ENCODE assay signal across 37 cellular contexts in the genomic region with DNA sequence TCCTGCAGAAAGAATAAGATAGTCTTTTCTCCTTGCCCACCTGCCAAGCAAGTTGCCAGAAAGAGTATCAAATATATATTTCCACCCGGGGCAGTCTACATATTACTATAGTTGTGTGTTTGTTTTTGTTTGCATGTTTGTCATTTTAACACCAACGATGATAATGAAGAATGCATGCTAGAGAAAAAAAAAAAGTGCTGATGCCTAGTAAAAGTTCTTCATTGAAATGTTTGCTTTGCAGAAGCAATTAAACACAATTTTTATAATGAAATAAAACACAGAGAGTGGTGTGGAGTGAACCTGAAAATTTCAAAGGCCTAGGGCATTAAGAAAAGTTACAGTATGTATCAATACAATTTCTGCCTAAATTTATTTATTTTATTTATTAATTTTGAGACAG.
"Had no signal": no experiment of that assay in that cellular context is flagged by ENCODE, and none has a peak within 500 bp of the region (broad histone marks: within the 10 kb centered on the region; RNA-seq: fewer than 3 reads in every experiment).

No MANE protein-coding gene starts in this region.

- H3K27me3 Mint-ChIP-seq: activated B cell treated with CpG ODN at 0.5 μM for 24 hours; activated CD4-positive, alpha-beta memory T cell treated with anti-CD3 and anti-CD28 coated beads for 36 hours; activated CD4-positive, alpha-beta T cell treated with anti-CD3 and anti-CD28 coated beads, Interleukin-2, amount 10 ng/mL, durations not matched to agents 24 days and 14 days; activated CD8-positive, alpha-beta T cell treated with anti-CD3 and anti-CD28 coated beads for 36 hours; activated naive CD8-positive, alpha-beta T cell treated with anti-CD3 and anti-CD28 coated beads for 36 hours; activated T-helper 17 cell treated with anti-CD3 and anti-CD28 coated beads, Interleukin-2, amount 50 U/mL, for 72 hours had no signal

- FAIRE-seq: astrocyte, TTC549 had no signal

- ATAC-seq: activated CD8-positive, alpha-beta T cell treated with anti-CD3 and anti-CD28 coated beads for 36 hours; activated naive CD4-positive, alpha-beta T cell treated with anti-CD3 and anti-CD28 coated beads, Interleukin-2, amount 50 U/mL, for 72 hours; activated T-cell treated with anti-CD3 and anti-CD28 coated beads, Interleukin-2, amount 50 U/mL, for 4 hours; activated T-cell treated with anti-CD3 and anti-CD28 coated beads, Interleukin-2, amount 50 U/mL, for 72 hours; activated T-helper 17 cell treated with anti-CD3 and anti-CD28 coated beads, Interleukin-2, amount 50 U/mL, for 72 hours; body of pancreas had no signal

- H3K9me3 Mint-ChIP-seq: activated B cell treated with CpG ODN at 0.5 μM for 24 hours; activated CD4-positive, alpha-beta memory T cell treated with anti-CD3 and anti-CD28 coated beads for 36 hours; activated CD4-positive, alpha-beta T cell treated with anti-CD3 and anti-CD28 coated beads, Interleukin-2, amount 10 ng/mL, durations not matched to agents 24 days and 14 days; activated CD8-positive, alpha-beta T cell treated with anti-CD3 and anti-CD28 coated beads for 36 hours; activated naive CD4-positive, alpha-beta T cell treated with anti-CD3 and anti-CD28 coated beads for 36 hours; activated naive CD4-positive, alpha-beta T cell treated with anti-CD3 and anti-CD28 coated beads, Interleukin-2, amount 50 U/mL, for 72 hours; activated naive CD8-positive, alpha-beta T cell treated with anti-CD3 and anti-CD28 coated beads for 36 hours; activated T-cell treated with anti-CD3 and anti-CD28 coated beads, Interleukin-2, amount 50 U/mL, for 4 hours; activated T-helper 1 cell treated with anti-CD3 and anti-CD28 coated beads, Interleukin-12 subunit alpha, Interleukin-12 subunit beta, Interleukin-2, Interleukin-4 antibody, amounts not matched to agents 30 ng/mL and 10 ng/mL and 1 ng/mL, durations not matched to agents 14 hours and 24 hours and 36 hours; activated T-helper 17 cell treated with anti-CD3 and anti-CD28 coated beads, Interleukin-2, amount 50 U/mL, for 72 hours; T-helper 1 cell treated with Interleukin-12 subunit alpha and Interleukin-12 subunit beta and Interleukin-4 antibody, amounts not matched to agents 30 μg/mL and 1 μg/mL, for 36 hours; T-helper 2 cell treated with Interferon-gamma antibody and Interleukin-4, amounts not matched to agents 5 μg/mL and 100 μg/mL, for 36 hours had no signal

- H3K4me3 ChIP-seq: adrenal gland, body of pancreas, breast epithelium had no signal

- H3K4me3 Mint-ChIP-seq: activated B cell treated with CpG ODN at 0.5 μM for 24 hours; activated CD4-positive, alpha-beta memory T cell treated with anti-CD3 and anti-CD28 coated beads for 36 hours; activated CD4-positive, alpha-beta T cell treated with anti-CD3 and anti-CD28 coated beads, Interleukin-2, amount 10 ng/mL, durations not matched to agents 24 days and 14 days; activated CD8-positive, alpha-beta T cell treated with anti-CD3 and anti-CD28 coated beads for 36 hours; activated naive CD4-positive, alpha-beta T cell treated with anti-CD3 and anti-CD28 coated beads for 36 hours; activated naive CD8-positive, alpha-beta T cell treated with anti-CD3 and anti-CD28 coated beads for 36 hours; activated T-cell treated with anti-CD3 and anti-CD28 coated beads, Interleukin-2, amount 50 U/mL, for 4 hours; activated T-cell treated with anti-CD3 and anti-CD28 coated beads, Interleukin-2, amount 50 U/mL, for 72 hours; activated T-helper 1 cell treated with anti-CD3 and anti-CD28 coated beads, Interleukin-12 subunit alpha, Interleukin-12 subunit beta, Interleukin-2, Interleukin-4 antibody, amounts not matched to agents 30 ng/mL and 10 ng/mL and 1 ng/mL, durations not matched to agents 14 hours and 24 hours and 36 hours; activated T-helper 17 cell treated with anti-CD3 and anti-CD28 coated beads, Interleukin-2, amount 50 U/mL, for 72 hours; T-helper 1 cell treated with Interleukin-12 subunit alpha and Interleukin-12 subunit beta and Interleukin-4 antibody, amounts not matched to agents 30 μg/mL and 1 μg/mL, for 36 hours; T-helper 2 cell treated with Interferon-gamma antibody and Interleukin-4, amounts not matched to agents 5 μg/mL and 100 μg/mL, for 36 hours had no signal

- H3K9me3 ChIP-seq: adrenal gland, body of pancreas, breast epithelium had no signal

- H3K27ac ChIP-seq: adrenal gland, body of pancreas, brain microvascular endothelial cell, breast epithelium, VCaP had no signal

- DNase-seq: activated B cell treated with CpG ODN at 0.5 μM for 24 hours; activated CD4-positive, alpha-beta memory T cell treated with anti-CD3 and anti-CD28 coated beads for 36 hours; activated CD4-positive, alpha-beta T cell treated with anti-CD3 and anti-CD28 coated beads for 4 hours; activated CD4-positive, alpha-beta T cell treated with anti-CD3 and anti-CD28 coated beads, Interleukin-2, amount 10 ng/mL, durations not matched to agents 24 days and 14 days; activated CD4-positive, alpha-beta T cell treated with anti-CD3 and anti-CD28 coated beads, Interleukin-2, amount 50 U/mL, for 1 hour; activated CD4-positive, alpha-beta T cell treated with anti-CD3 and anti-CD28 coated beads, Interleukin-2, amount 50 U/mL, for 4 hours; activated CD4-positive, CD25-positive, alpha-beta regulatory T cell treated with anti-CD3 and anti-CD28 coated beads, Interleukin-2, amount 50 U/mL, for 72 hours; activated CD8-positive, alpha-beta memory T cell treated with anti-CD3 and anti-CD28 coated beads, Interleukin-2, amount 50 U/mL, for 4 hours; activated CD8-positive, alpha-beta T cell treated with anti-CD3 and anti-CD28 coated beads for 36 hours; activated effector memory CD4-positive, alpha-beta T cell treated with anti-CD3 and anti-CD28 coated beads, Interleukin-2, amount 50 U/mL, for 16 hours; activated gamma-delta T cell treated with Interleukin-2 at 50 U/mL for 16 hours; activated naive CD4-positive, alpha-beta T cell; activated naive CD4-positive, alpha-beta T cell treated with anti-CD3 and anti-CD28 coated beads for 36 hours; activated naive CD4-positive, alpha-beta T cell treated with anti-CD3 and anti-CD28 coated beads, Interleukin-2, amount 50 U/mL, for 16 hours; activated naive CD8-positive, alpha-beta T cell treated with anti-CD3 and anti-CD28 coated beads for 36 hours; activated T-cell treated with anti-CD3 and anti-CD28 coated beads for 4 hours; activated T-cell treated with anti-CD3 and anti-CD28 coated beads, Interleukin-2, amount 50 U/mL, for 1 hour; activated T-cell treated with anti-CD3 and anti-CD28 coated beads, Interleukin-2, amount 50 U/mL, for 4 hours; activated T-cell treated with anti-CD3 and anti-CD28 coated beads, Interleukin-2, amount 50 U/mL, for 72 hours; adrenal gland; amniotic stem cell; aorta; body of pancreas; brain microvascular endothelial cell; central memory CD4-positive, alpha-beta T cell; T-helper 1 cell; T-helper 2 cell; T-helper 9 cell had no signal

- H3K27ac Mint-ChIP-seq: activated B cell treated with CpG ODN at 0.5 μM for 24 hours; activated CD4-positive, alpha-beta memory T cell treated with anti-CD3 and anti-CD28 coated beads for 36 hours; activated CD4-positive, alpha-beta T cell treated with anti-CD3 and anti-CD28 coated beads, Interleukin-2, amount 10 ng/mL, durations not matched to agents 24 days and 14 days; activated CD8-positive, alpha-beta T cell treated with anti-CD3 and anti-CD28 coated beads for 36 hours; activated naive CD4-positive, alpha-beta T cell treated with anti-CD3 and anti-CD28 coated beads for 36 hours; activated naive CD4-positive, alpha-beta T cell treated with anti-CD3 and anti-CD28 coated beads, Interleukin-2, amount 50 U/mL, for 72 hours; activated naive CD8-positive, alpha-beta T cell treated with anti-CD3 and anti-CD28 coated beads for 36 hours; activated T-cell treated with anti-CD3 and anti-CD28 coated beads, Interleukin-2, amount 50 U/mL, for 72 hours; activated T-helper 1 cell treated with anti-CD3 and anti-CD28 coated beads, Interleukin-12 subunit alpha, Interleukin-12 subunit beta, Interleukin-2, Interleukin-4 antibody, amounts not matched to agents 30 ng/mL and 10 ng/mL and 1 ng/mL, durations not matched to agents 14 hours and 24 hours and 36 hours; activated T-helper 17 cell treated with anti-CD3 and anti-CD28 coated beads, Interleukin-2, amount 50 U/mL, for 72 hours; T-helper 1 cell treated with Interleukin-12 subunit alpha and Interleukin-12 subunit beta and Interleukin-4 antibody, amounts not matched to agents 30 μg/mL and 1 μg/mL, for 36 hours; T-helper 2 cell treated with Interferon-gamma antibody and Interleukin-4, amounts not matched to agents 5 μg/mL and 100 μg/mL, for 36 hours had no signal

- H3K4me1 ChIP-seq: breast epithelium had no signal

- H3K36me3 ChIP-seq: adrenal gland, brain microvascular endothelial cell, breast epithelium had no signal

- H3K27me3 ChIP-seq: adrenal gland, body of pancreas, brain microvascular endothelial cell, breast epithelium had no signal
